ENCODE assay signal across 8 cellular contexts in genomic region chr5:95554647-95555548, GRCh38. TPM values are rescaled to one million over a fixed set of nuclear protein-coding genes. Genes with fewer than 3 reads are reported as not detected.
DNase-seq lines count a peak whose midpoint lies in the region; ATAC-seq and TF ChIP-seq lines count a peak whose summit lies in the region.

ARSK (plus strand) TSS chr5:95555101; CDS start chr5:95555279, 178 bp downstream.
SKIC3 (minus strand) TSS chr5:95554977; CDS start chr5:95547150, 7,827 bp downstream.

- H3K9ac ChIP-seq in mucosa of rectum (ENCODE audit: low read depth in 1 of 2, low read length in 2 of 2) = peak within 1 kb of the TSS; percentile 87 to 95

- peak within 1 kb of the TSS; percentile 82 to 99 (median 93) for H3K27ac Mint-ChIP-seq in IgD-negative memory B cell

- H3K36me3 Mint-ChIP-seq in IgD-negative memory B cell = peaks cover 7% of the 10 kb centered on the region

- no peaks in the 10 kb centered on the region for H3K27me3 ChIP-seq in mucosa of rectum (ENCODE audit: control insufficient read depth in 2 of 2, insufficient read depth in 2 of 2, low read length in 2 of 2)

- peaks cover 14 to 16% of the 10 kb centered on the region in 2 donors for H3K4me1 ChIP-seq in mucosa of rectum (ENCODE audit: control insufficient read depth in 2 of 2, insufficient read depth in 2 of 2, low read length in 2 of 2)

- H3K36me3 ChIP-seq in mucosa of rectum (ENCODE audit: control insufficient read depth in 2 of 2, insufficient read depth in 2 of 2, low read length in 2 of 2) = peaks cover 0 to under 1% of the 10 kb centered on the region in 2 donors

- no peaks in the 10 kb centered on the region for H3K9me3 ChIP-seq in mucosa of rectum (ENCODE audit: control insufficient read depth in 2 of 2, low read length in 2 of 2)

- TF ChIP-seq POLR2A in erythroblast (IDR thresholded peaks at IDR 0.05; ENCODE audit: low read length) = peak; percentile 80

- peak within 1 kb of the TSS; percentile 94 to 98 (median 98) for H3K4me3 Mint-ChIP-seq in IgD-negative memory B cell

- no peaks in the 10 kb centered on the region for H3K27me3 Mint-ChIP-seq in IgD-negative memory B cell

- peak; percentile 91 for DNase-seq in DMS153 (lab: John Stamatoyannopoulos, UW)
- DNase-seq in OCI-M1 (lab: John Stamatoyannopoulos, UW) = peak; percentile 99
- DNase-seq in activated T-cell treated with anti-CD3 and anti-CD28 coated beads, Interleukin-2, amount 50 U/mL, for 1 hour = peak; percentile 88
- DNase-seq in erythroblast (lab: John Stamatoyannopoulos, UW) = peak; percentile 99
- peak; percentile 89 for DNase-seq in stimulated activated CD8-positive, alpha-beta memory T cell treated with anti-CD3 and anti-CD28 coated beads, Interleukin-4, amount 100 ng/mL, for 48 hours

- H3K4me1 Mint-ChIP-seq in IgD-negative memory B cell = peaks cover 23 to 39% (median 26%) of the 10 kb centered on the region in 3 donors

- H3K9me3 Mint-ChIP-seq in IgD-negative memory B cell = no peaks in the 10 kb centered on the region

- peak; percentile 90 for ATAC-seq in GM21529 (IDR thresholded peaks at IDR 0.05; ENCODE audit: unreplicated experiment)

- peak within 1 kb of the TSS; percentile 85 to 90 for H3K27ac ChIP-seq in mucosa of rectum (ENCODE audit: low read depth in 2 of 2, low read length in 2 of 2)

- H3K4me3 ChIP-seq in mucosa of rectum (ENCODE audit: low read length in 2 of 2) = peak within 1 kb of the TSS; percentile 98 to 99

RNA-seq across cellular contexts. Expression of gene ARSK, which starts in this region (rescaled TPM):
- polyA plus RNA-seq in IgD-negative memory B cell = 6.9 TPM

RNA-seq across cellular contexts. Expression of gene SKIC3, which starts in this region (rescaled TPM):
- polyA plus RNA-seq in IgD-negative memory B cell = 46.0 TPM

Comparison
In these comparisons a context has a peak if more than half of its experiments do, and no peak if none do; other contexts are left out.
1. Peak in every context shown above with its lines: DNase-seq, ATAC-seq, H3K4me3 ChIP-seq and H3K27ac ChIP-seq.